8 cellular contexts compared by ENCODE assay signal in the genomic region with DNA sequence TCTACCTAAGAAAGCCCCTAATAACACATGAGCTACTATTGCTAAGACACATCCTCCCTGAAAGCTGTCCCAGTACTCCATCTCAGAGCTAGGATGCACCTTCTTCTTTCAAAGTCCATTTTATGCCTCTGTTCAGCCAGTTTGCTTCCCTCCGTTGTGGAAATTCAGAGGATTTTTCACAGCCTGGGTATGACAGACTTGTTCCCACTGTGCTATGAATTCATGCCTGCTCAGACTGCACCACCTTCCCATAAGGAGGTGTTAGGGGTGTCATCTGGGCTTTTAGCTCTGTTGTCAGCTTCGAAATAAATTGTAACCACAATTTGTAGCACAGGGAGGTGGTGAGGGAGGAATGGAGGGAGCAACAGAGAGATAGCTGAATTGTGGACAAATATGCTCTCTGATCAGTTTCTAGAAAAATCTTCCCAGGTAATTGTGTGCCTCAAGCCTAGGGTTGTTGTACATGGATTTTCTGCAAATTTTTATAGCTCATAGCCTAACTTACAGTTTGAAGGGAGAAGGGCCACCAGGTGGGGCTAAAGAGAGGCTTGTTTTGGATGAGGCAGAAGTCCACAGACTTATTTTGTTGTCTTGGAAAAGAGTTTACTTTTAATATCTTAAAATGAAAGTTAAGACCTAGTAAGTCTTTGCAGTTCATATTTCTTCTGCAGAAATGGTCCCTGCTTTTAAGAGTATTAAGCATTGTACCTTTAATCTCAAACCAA.
DNase-seq lines count a peak whose midpoint lies in the region; ATAC-seq and TF ChIP-seq lines count a peak whose summit lies in the region.

No MANE protein-coding gene starts in this region.

- no peaks in the 10 kb centered on the region for H3K9me3 Mint-ChIP-seq in nephron

- no peak overlapping the region for H3K4me3 Mint-ChIP-seq in nephron

- peak; percentile 60 for ATAC-seq in HG03175 (IDR thresholded peaks at IDR 0.05; ENCODE audit: unreplicated experiment)

- DNase-seq in G401 (ENCODE audit: low spot score) (peak; percentile 87), RPMI8226 (peak; percentile 52), epidermal melanocyte (ENCODE audit: insufficient read length, low spot score) (peak; percentile 32), HCEC 1CT (no peak)
- no peak for DNase-seq in activated CD4-positive, CD25-positive, alpha-beta regulatory T cell treated with anti-CD3 and anti-CD28 coated beads, Interleukin-2, amount 50 U/mL, for 72 hours

- H3K4me1 Mint-ChIP-seq in nephron = peaks cover 48% of the 10 kb centered on the region

- no peaks in the 10 kb centered on the region for H3K27me3 Mint-ChIP-seq in nephron (ENCODE audit: low read depth)

- in situ Hi-C loops in G401 (cut with HindIII; ENCODE audit: low sequenced_read_pairs) = no loop called here

- TF ChIP-seq CTCF in 22Rv1 (IDR thresholded peaks at IDR 0.05) (peak; percentile 80), nephron (IDR thresholded peaks at IDR 0.05; ENCODE audit: unreplicated experiment in 3 of 3) (peak; percentile 62 to 77 (median 68))

- peak overlapping the region; percentile 57 to 68 (median 58) for H3K27ac Mint-ChIP-seq in nephron

- no peak overlapping the region for H3K27ac ChIP-seq in 22Rv1

- H3K36me3 Mint-ChIP-seq in nephron (ENCODE audit: low read depth) = no peaks in the 10 kb centered on the region

Comparison
In these comparisons a context has a peak if more than half of its experiments do, and no peak if none do; other contexts are left out.
1. DNase-seq: peak in G401 (single experiment), RPMI8226 (single experiment) and epidermal melanocyte (single experiment); none in activated CD4-positive, CD25-positive, alpha-beta regulatory T cell treated with anti-CD3 and anti-CD28 coated beads, Interleukin-2, amount 50 U/mL, for 72 hours (single experiment) and HCEC 1CT (single experiment).